Comparison of ENCODE assay signal across 9 cellular contexts in genomic region chr11:82718307-82718706, GRCh38. TPM values are rescaled to one million over a fixed set of nuclear protein-coding genes. Genes with fewer than 3 reads are reported as not detected.
DNase-seq lines count a peak whose midpoint lies in the region; ATAC-seq and TF ChIP-seq lines count a peak whose summit lies in the region.
"Had no signal": no experiment of that assay in that cellular context is flagged by ENCODE, and none has a peak within 500 bp of the region (broad histone marks: within the 10 kb centered on the region; RNA-seq: fewer than 3 reads in every experiment).

No MANE protein-coding gene starts in this region.

- no peaks in the 10 kb centered on the region for H3K4me1 Mint-ChIP-seq in activated CD4-positive, alpha-beta T cell treated with anti-CD3 and anti-CD28 coated beads, Interleukin-2, amount 10 ng/mL, durations not matched to agents 7 days and 5 days
- H3K4me1 Mint-ChIP-seq in progenitor cell of endocrine pancreas (ENCODE audit: low read depth) = peaks cover 2% of the 10 kb centered on the region

- intact Hi-C loops in head of caudate nucleus (cut with DNase I) = loop anchor here (2.0 to 10.0 kb wide), 2 partner anchors 146 to 526 kb away; no protein-coding TSS in a partner anchor

- ATAC-seq in GM21786 (IDR thresholded peaks at IDR 0.05; ENCODE audit: unreplicated experiment) (peak; percentile 62), HG02938 (IDR thresholded peaks at IDR 0.05; ENCODE audit: unreplicated experiment) (no peak)

- H3K36me3 Mint-ChIP-seq in activated CD4-positive, alpha-beta T cell treated with anti-CD3 and anti-CD28 coated beads, Interleukin-2, amount 10 ng/mL, durations not matched to agents 7 days and 5 days (ENCODE audit: low read depth) = no peaks in the 10 kb centered on the region
- no peaks in the 10 kb centered on the region for H3K36me3 Mint-ChIP-seq in progenitor cell of endocrine pancreas (ENCODE audit: insufficient read depth)

- no peak overlapping the region for H3K4me3 Mint-ChIP-seq in activated CD4-positive, alpha-beta T cell treated with anti-CD3 and anti-CD28 coated beads, Interleukin-2, amount 10 ng/mL, durations not matched to agents 7 days and 5 days
- no peak overlapping the region for H3K4me3 Mint-ChIP-seq in progenitor cell of endocrine pancreas (ENCODE audit: low read depth)
- H3K4me3 Mint-ChIP-seq: activated T-cell treated with anti-CD3 and anti-CD28 coated beads, Interleukin-2, amount 50 U/mL, for 72 hours had no signal

- peak; percentile 82 for TF ChIP-seq CTCF in progenitor cell of endocrine pancreas (IDR thresholded peaks at IDR 0.05; ENCODE audit: unreplicated experiment)

- no peak overlapping the region for H3K27ac Mint-ChIP-seq in activated CD4-positive, alpha-beta T cell treated with anti-CD3 and anti-CD28 coated beads, Interleukin-2, amount 10 ng/mL, durations not matched to agents 7 days and 5 days
- no peak overlapping the region for H3K27ac Mint-ChIP-seq in progenitor cell of endocrine pancreas
- H3K27ac Mint-ChIP-seq: activated T-cell treated with anti-CD3 and anti-CD28 coated beads, Interleukin-2, amount 50 U/mL, for 72 hours had no signal

- no peaks in the 10 kb centered on the region for H3K9me3 Mint-ChIP-seq in activated CD4-positive, alpha-beta T cell treated with anti-CD3 and anti-CD28 coated beads, Interleukin-2, amount 10 ng/mL, durations not matched to agents 7 days and 5 days
- H3K9me3 Mint-ChIP-seq in progenitor cell of endocrine pancreas (ENCODE audit: low read depth) = no peaks in the 10 kb centered on the region
- H3K9me3 Mint-ChIP-seq: activated T-cell treated with anti-CD3 and anti-CD28 coated beads, Interleukin-2, amount 50 U/mL, for 72 hours had no signal

- CTCF ChIA-PET in activated CD4-positive, alpha-beta T cell treated with anti-CD3 and anti-CD28 coated beads, Interleukin-2, amount 10 ng/mL, durations not matched to agents 7 days and 5 days (lab: Charles Lee) = interaction anchor here (0.6 to 1.5 kb wide), 3 partner anchors 22 to 1099 kb away, joined by 3 to 4 read pairs (median 3); no protein-coding TSS in a partner anchor

- POLR2A ChIA-PET in activated CD4-positive, alpha-beta T cell treated with anti-CD3 and anti-CD28 coated beads, Interleukin-2, amount 10 ng/mL, durations not matched to agents 7 days and 5 days (lab: Charles Lee) = no interaction called here

- H3K27me3 Mint-ChIP-seq in activated CD4-positive, alpha-beta T cell treated with anti-CD3 and anti-CD28 coated beads, Interleukin-2, amount 10 ng/mL, durations not matched to agents 7 days and 5 days = peaks cover 4% of the 10 kb centered on the region
- no peaks in the 10 kb centered on the region for H3K27me3 Mint-ChIP-seq in progenitor cell of endocrine pancreas

- DNase-seq in DMS 273 (lab: John Stamatoyannopoulos, UW; ENCODE audit: unreplicated experiment) = peak; percentile 52
- no peak for DNase-seq in DMS 273 treated with DMSO at 0.1 percent for 48 hours (lab: John Stamatoyannopoulos, UW)
- peak; percentile 4 for DNase-seq in NCI-H146 treated with DMSO at 0.1 percent for 48 hours (lab: John Stamatoyannopoulos, UW; ENCODE audit: unreplicated experiment)
- peak; percentile 37 for DNase-seq in activated CD4-positive, alpha-beta T cell treated with anti-CD3 and anti-CD28 coated beads, Interleukin-2, amount 10 ng/mL, durations not matched to agents 7 days and 5 days
- DNase-seq in head of caudate nucleus = peak in 41 of 42 donors; percentile 8 to 83 (median 59)
- no peak for DNase-seq in progenitor cell of endocrine pancreas (ENCODE audit: low spot score, unreplicated experiment)

RNA-seq across cellular contexts. Expression of gene FAM181B, which starts 15.4 kb away (rescaled TPM):
- total RNA-seq in activated CD4-positive, alpha-beta T cell treated with anti-CD3 and anti-CD28 coated beads, Interleukin-2, amount 10 ng/mL, durations not matched to agents 7 days and 5 days = not detected
- 8.9 and 11.3 TPM in 2 replicates for total RNA-seq in progenitor cell of endocrine pancreas
- total RNA-seq: activated T-cell treated with anti-CD3 and anti-CD28 coated beads, Interleukin-2, amount 50 U/mL, for 72 hours had no signal

Comparison
In these comparisons a context has a peak if more than half of its experiments do, and no peak if none do; other contexts are left out.
1. DNase-seq: peak in DMS 273 (single experiment), NCI-H146 treated with DMSO at 0.1 percent for 48 hours (single experiment), activated CD4-positive, alpha-beta T cell treated with anti-CD3 and anti-CD28 coated beads, Interleukin-2, amount 10 ng/mL, durations not matched to agents 7 days and 5 days (single experiment) and head of caudate nucleus (41 of 42); none in DMS 273 treated with DMSO at 0.1 percent for 48 hours (single experiment) and progenitor cell of endocrine pancreas (single experiment).